In genomic region chr5:177113566-177114424, GRCh38 we compare ENCODE assay signal across 1 cellular context.
A peak's percentile ranks its signal among the peaks of the same experiment; 100 is the strongest.
TF ChIP-seq lines count a peak whose summit lies in the region.

No MANE protein-coding gene starts in this region.

TF ChIP-seq in HepG2, 621 proteins besides CTCF, POLR2A, EP300 and RAD21 (continued from another document and continues in another):
- no peak for TF ChIP-seq ARNT (IDR thresholded peaks at IDR 0.05)
- TF ChIP-seq STAG1 (CRISPR knock-in tag; IDR thresholded peaks at IDR 0.05) = peak; percentile 97
- TF ChIP-seq RARA (CRISPR knock-in tag; IDR thresholded peaks at IDR 0.05) = no peak
- no peak for TF ChIP-seq ELF1 (CRISPR knock-in tag; IDR thresholded peaks at IDR 0.05)
- TF ChIP-seq PITX1 (CRISPR knock-in tag; IDR thresholded peaks at IDR 0.05) = no peak
- no peak for TF ChIP-seq MXD1 (CRISPR knock-in tag; IDR thresholded peaks at IDR 0.05)
- no peak for TF ChIP-seq HES4 (CRISPR knock-in tag; IDR thresholded peaks at IDR 0.05; ENCODE audit: borderline replicate concordance)
- no peak for TF ChIP-seq ZFP36 (IDR thresholded peaks at IDR 0.05; ENCODE audit: borderline replicate concordance, low read depth, low read length, partially characterized antibody)
- TF ChIP-seq MZF1 (CRISPR knock-in tag; IDR thresholded peaks at IDR 0.05; ENCODE audit: borderline replicate concordance) = no peak
- no peak for TF ChIP-seq ZNF772 (CRISPR knock-in tag; IDR thresholded peaks at IDR 0.05)
- TF ChIP-seq ZNF44 (CRISPR knock-in tag; IDR thresholded peaks at IDR 0.05) = 0 out of 2 replicates have a peak, but pooled peaks have one; percentile 50
- TF ChIP-seq SP1 (IDR thresholded peaks at IDR 0.05) = no peak
- no peak for TF ChIP-seq SP1 (CRISPR knock-in tag; IDR thresholded peaks at IDR 0.05)
- peak; percentile 50; the same call in 1 of the 2 replicates for TF ChIP-seq TGIF2 (CRISPR knock-in tag; IDR thresholded peaks at IDR 0.05)
- TF ChIP-seq CREB3 (CRISPR knock-in tag; IDR thresholded peaks at IDR 0.05) = no peak
- no peak for TF ChIP-seq ZNF367 (CRISPR knock-in tag; IDR thresholded peaks at IDR 0.05; ENCODE audit: borderline replicate concordance)
- no peak for TF ChIP-seq ZNF597 (CRISPR knock-in tag; IDR thresholded peaks at IDR 0.05)
- TF ChIP-seq FOSL2 (CRISPR knock-in tag; IDR thresholded peaks at IDR 0.05) = peak; percentile 13; the same call in 1 of the 2 replicates
- TF ChIP-seq ZNF841 (CRISPR knock-in tag; IDR thresholded peaks at IDR 0.05; ENCODE audit: borderline replicate concordance) = no peak
- TF ChIP-seq ZNF83 (CRISPR knock-in tag; IDR thresholded peaks at IDR 0.05; ENCODE audit: borderline replicate concordance) = no peak
- no peak for TF ChIP-seq ZNF703 (CRISPR knock-in tag; IDR thresholded peaks at IDR 0.05; ENCODE audit: borderline replicate concordance)
- TF ChIP-seq ZNF362 (CRISPR knock-in tag; IDR thresholded peaks at IDR 0.05; ENCODE audit: borderline replicate concordance) = no peak
- TF ChIP-seq BCLAF1 (IDR thresholded peaks at IDR 0.05) = no peak
- TF ChIP-seq TERF1 (CRISPR knock-in tag; IDR thresholded peaks at IDR 0.05) = no peak
- TF ChIP-seq NFE2 (CRISPR knock-in tag; IDR thresholded peaks at IDR 0.05) = no peak
- no peak for TF ChIP-seq TSC22D2 (CRISPR knock-in tag; IDR thresholded peaks at IDR 0.05; ENCODE audit: borderline replicate concordance)
- TF ChIP-seq CCDC6 (CRISPR knock-in tag; IDR thresholded peaks at IDR 0.05) = no peak
- TF ChIP-seq CSRNP2 (CRISPR knock-in tag; conservative IDR thresholded peaks at IDR 0.05; ENCODE audit: low read depth) = no peak
- TF ChIP-seq ZBTB38 (CRISPR knock-in tag; IDR thresholded peaks at IDR 0.05) = no peak
- TF ChIP-seq ZFP36L2 (CRISPR knock-in tag; IDR thresholded peaks at IDR 0.05) = no peak
- TF ChIP-seq MBD4 (IDR thresholded peaks at IDR 0.05; ENCODE audit: borderline replicate concordance, low read length) = no peak
- TF ChIP-seq UBTF (CRISPR knock-in tag; IDR thresholded peaks at IDR 0.05) = 0 out of 2 replicates have a peak, but pooled peaks have one; percentile 8
- TF ChIP-seq TBP (CRISPR knock-in tag; IDR thresholded peaks at IDR 0.05) = no peak
- TF ChIP-seq ATF5 (CRISPR knock-in tag; IDR thresholded peaks at IDR 0.05; ENCODE audit: low read depth) = no peak
- no peak for TF ChIP-seq SCMH1 (CRISPR knock-in tag; IDR thresholded peaks at IDR 0.05; ENCODE audit: borderline replicate concordance)
- TF ChIP-seq ZNF337 (CRISPR knock-in tag; IDR thresholded peaks at IDR 0.05; ENCODE audit: borderline replicate concordance, low read depth) = no peak
- TF ChIP-seq RELA (CRISPR knock-in tag; IDR thresholded peaks at IDR 0.05) = no peak
- TF ChIP-seq MEF2D (CRISPR knock-in tag; IDR thresholded peaks at IDR 0.05) = no peak
- TF ChIP-seq ZSCAN30 (CRISPR knock-in tag; IDR thresholded peaks at IDR 0.05) = no peak
- TF ChIP-seq ZNF512 (CRISPR knock-in tag; IDR thresholded peaks at IDR 0.05) = no peak
- TF ChIP-seq HMGXB4 (CRISPR knock-in tag; IDR thresholded peaks at IDR 0.05; ENCODE audit: borderline replicate concordance in 1 of 2, low read depth in 1 of 2) = peak; percentile 20 to 48; a peak in 2 of 4 replicates
- TF ChIP-seq ZBTB8A (CRISPR knock-in tag; IDR thresholded peaks at IDR 0.05; ENCODE audit: borderline replicate concordance, low read depth) = no peak
- TF ChIP-seq ZNF547 (CRISPR knock-in tag; IDR thresholded peaks at IDR 0.05) = no peak; the same call in 1 of the 2 replicates
- no peak for TF ChIP-seq MLXIP (CRISPR knock-in tag; IDR thresholded peaks at IDR 0.05; ENCODE audit: borderline replicate concordance)
- no peak for TF ChIP-seq SMYD3 (CRISPR knock-in tag; IDR thresholded peaks at IDR 0.05)
- TF ChIP-seq ZNF615 (CRISPR knock-in tag; IDR thresholded peaks at IDR 0.05; ENCODE audit: borderline replicate concordance) = 0 out of 2 replicates have a peak, but pooled peaks have one; percentile 49
- 0 out of 2 replicates have a peak, but pooled peaks have one; percentile 37 for TF ChIP-seq KDM2A (CRISPR knock-in tag; IDR thresholded peaks at IDR 0.05; ENCODE audit: borderline replicate concordance, low read depth)
